ENCODE assay signal across 13 cellular contexts in the genomic region with DNA sequence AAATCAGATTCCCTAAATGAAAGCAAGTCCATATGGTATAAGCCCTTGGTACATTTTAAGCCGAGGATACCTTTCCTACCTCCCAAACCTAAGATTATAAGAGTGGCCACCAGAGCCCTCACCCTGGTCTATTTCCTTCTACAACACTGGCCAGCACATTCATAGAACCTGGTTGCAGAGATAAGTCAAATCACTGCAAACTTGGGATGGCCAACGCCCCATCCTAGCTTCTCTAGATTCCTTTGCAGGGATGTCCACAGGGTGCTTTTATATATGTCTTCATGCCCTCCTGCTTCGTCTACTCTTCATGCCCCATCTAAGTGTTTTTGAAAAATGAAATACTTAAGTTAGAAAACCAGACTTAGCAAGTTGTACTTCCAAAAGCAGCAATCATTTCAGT. TPM values are rescaled to one million over a fixed set of nuclear protein-coding genes. Genes with fewer than 3 reads are reported as not detected.
"Had no signal": no experiment of that assay in that cellular context is flagged by ENCODE, and none has a peak within 500 bp of the region (broad histone marks: within the 10 kb centered on the region; RNA-seq: fewer than 3 reads in every experiment).

No MANE protein-coding gene starts in this region.

- FAIRE-seq: endometrium had no signal

- H3K4me3 Mint-ChIP-seq: activated naive CD4-positive, alpha-beta T cell treated with anti-CD3 and anti-CD28 coated beads, Interleukin-2, amount 50 U/mL, for 24 hours; immature natural killer cell; neural crest cell; type B pancreatic cell had no signal

- H3K4me3 ChIP-seq: SJSA1, skin epidermis had no signal

- H3K27me3 ChIP-seq: SJSA1 had no signal

- H3K4me1 Mint-ChIP-seq: activated naive CD4-positive, alpha-beta T cell treated with anti-CD3 and anti-CD28 coated beads, Interleukin-2, amount 50 U/mL, for 24 hours; immature natural killer cell; neural crest cell had no signal

- H3K27me3 Mint-ChIP-seq: type B pancreatic cell had no signal

- H3K27ac ChIP-seq: SJSA1, VCaP had no signal

- DNase-seq: cerebellar nuclear complex, dermis blood vessel endothelial cell, immature natural killer cell, mammary epithelial cell, retina, T-helper 9 cell had no signal

- H3K27ac Mint-ChIP-seq: activated naive CD4-positive, alpha-beta T cell treated with anti-CD3 and anti-CD28 coated beads, Interleukin-2, amount 50 U/mL, for 24 hours; immature natural killer cell; type B pancreatic cell had no signal

- H3K9me3 Mint-ChIP-seq: activated naive CD4-positive, alpha-beta T cell treated with anti-CD3 and anti-CD28 coated beads, Interleukin-2, amount 50 U/mL, for 24 hours; neural crest cell; type B pancreatic cell had no signal

- H3K36me3 Mint-ChIP-seq: activated naive CD4-positive, alpha-beta T cell treated with anti-CD3 and anti-CD28 coated beads, Interleukin-2, amount 50 U/mL, for 24 hours; immature natural killer cell; type B pancreatic cell had no signal

RNA-seq across cellular contexts. Expression of a gene that starts 41.8 kb away (rescaled TPM):
- polyA plus RNA-seq: immature natural killer cell had no signal
